8 cellular contexts compared by ENCODE assay signal in genomic region chr6:99349620-99350141, GRCh38. TPM values are rescaled to one million over a fixed set of nuclear protein-coding genes. Genes with fewer than 3 reads are reported as not detected.
DNase-seq lines count a peak whose midpoint lies in the region; ATAC-seq and TF ChIP-seq lines count a peak whose summit lies in the region.

TSS of gene FAXC (minus strand) at chr6:99349674. CDS start at chr6:99349372, 302 bp downstream.

- no peaks in the 10 kb centered on the region for H3K9me3 ChIP-seq in ascending aorta

- peak; percentile 54 for ATAC-seq in HG02798 (IDR thresholded peaks at IDR 0.05; ENCODE audit: poor library complexity, unreplicated experiment)
- no peak for ATAC-seq in GM21528 (IDR thresholded peaks at IDR 0.05; ENCODE audit: low FRiP score, unreplicated experiment)

- peak within 1 kb of the TSS; percentile 9 to 54 for H3K27ac ChIP-seq in ascending aorta

- H3K27me3 ChIP-seq in ascending aorta, result no peaks in the 10 kb centered on the region

- H3K4me3 ChIP-seq in ascending aorta, result peak within 1 kb of the TSS; percentile 75 to 77

- peak in 1 of 3 experiments; percentile 33 for TF ChIP-seq CTCF in ascending aorta (IDR thresholded peaks at IDR 0.05)

- peaks cover 0 to 4% of the 10 kb centered on the region in 2 donors for H3K4me1 ChIP-seq in ascending aorta

- DNase-seq in activated CD8-positive, alpha-beta memory T cell treated with anti-CD3 and anti-CD28 coated beads, Interleukin-2, amount 50 U/mL, for 48 hours, result peak; percentile 58
- no peak for DNase-seq in activated CD8-positive, alpha-beta memory T cell treated with anti-CD3 and anti-CD28 coated beads for 24 hours
- DNase-seq in NCI-H226 (peak; percentile 9), ascending aorta (ENCODE audit: low spot score in 2 of 2) (no peak), hypothalamus (lab: John Stamatoyannopoulos, UW) (peak in 32 of 51 donors; percentile 5 to 71 (median 42)), renal cortical epithelial cell (ENCODE audit: low read depth) (peak; percentile 8)

- intact Hi-C loops in ascending aorta (cut with DNase I), result loop anchor here (5.0 kb wide), 1 partner anchor 43 kb away; the partner anchor contains the start of gene COQ3

- H3K36me3 ChIP-seq in ascending aorta, result no peaks in the 10 kb centered on the region

RNA-seq across cellular contexts. Expression of gene FAXC, which starts in this region (rescaled TPM):
- not detected for total RNA-seq in ascending aorta
- 7.8 and 8.1 TPM in 2 replicates for total RNA-seq in renal cortical epithelial cell

Comparison
In these comparisons a context has a peak if more than half of its experiments do, and no peak if none do; other contexts are left out.
1. DNase-seq: peak in activated CD8-positive, alpha-beta memory T cell treated with anti-CD3 and anti-CD28 coated beads, Interleukin-2, amount 50 U/mL, for 48 hours (single experiment), NCI-H226 (single experiment), hypothalamus (32 of 51) and renal cortical epithelial cell (single experiment); none in activated CD8-positive, alpha-beta memory T cell treated with anti-CD3 and anti-CD28 coated beads for 24 hours (single experiment) and ascending aorta (0 of 2).